Comparison of ENCODE assay signal across 6 cellular contexts in genomic region chr17:78185981-78186688, GRCh38. TPM values are rescaled to one million over a fixed set of nuclear protein-coding genes. Genes with fewer than 3 reads are reported as not detected.
A peak's percentile ranks its signal among the peaks of the same experiment; 100 is the strongest.
DNase-seq lines count a peak whose midpoint lies in the region; ATAC-seq and TF ChIP-seq lines count a peak whose summit lies in the region.

No MANE protein-coding gene starts in this region.

- H3K4me3 ChIP-seq in iPS-18c (ENCODE audit: insufficient read depth, low read depth, low read length) = peak overlapping the region; percentile 83

- peaks cover 15% of the 10 kb centered on the region for H3K36me3 Mint-ChIP-seq in HFFc6 (ENCODE audit: low read depth)
- peaks cover 13% of the 10 kb centered on the region for H3K36me3 Mint-ChIP-seq in T-helper 2 cell treated with Interferon-gamma antibody and Interleukin-4, amounts not matched to agents 5 μg/mL and 100 μg/mL, for 36 hours (ENCODE audit: low read depth)

- H3K27me3 Mint-ChIP-seq in HFFc6 (ENCODE audit: insufficient read depth) = no peaks in the 10 kb centered on the region; the same call in 1 of the 2 replicates
- H3K27me3 Mint-ChIP-seq in T-helper 2 cell treated with Interferon-gamma antibody and Interleukin-4, amounts not matched to agents 5 μg/mL and 100 μg/mL, for 36 hours (ENCODE audit: low read depth) = no peaks in the 10 kb centered on the region

- TF ChIP-seq CTCF in HFFc6 (IDR thresholded peaks at IDR 0.05) = no peak

- DNase-seq in HFFc6 (peak; percentile 3), globus pallidus (ENCODE audit: low spot score) (no peak), retina (no peak)
- DNase-seq in T-helper 2 cell treated with Interferon-gamma antibody and Interleukin-4, amounts not matched to agents 5 μg/mL and 100 μg/mL, for 36 hours (ENCODE audit: low spot score) = no peak

- H3K4me3 Mint-ChIP-seq in HFFc6 = peak overlapping the region; percentile 91
- peak overlapping the region; percentile 88 for H3K4me3 Mint-ChIP-seq in T-helper 2 cell treated with Interferon-gamma antibody and Interleukin-4, amounts not matched to agents 5 μg/mL and 100 μg/mL, for 36 hours

- H3K9me3 Mint-ChIP-seq in HFFc6 = no peaks in the 10 kb centered on the region; the same call in 1 of the 2 replicates
- H3K9me3 Mint-ChIP-seq in T-helper 2 cell treated with Interferon-gamma antibody and Interleukin-4, amounts not matched to agents 5 μg/mL and 100 μg/mL, for 36 hours = no peaks in the 10 kb centered on the region

- no peak for ATAC-seq in GM18511 (IDR thresholded peaks at IDR 0.05; ENCODE audit: unreplicated experiment)

- peak overlapping the region; percentile 43; the same call in 1 of the 2 replicates for H3K27ac Mint-ChIP-seq in HFFc6
- H3K27ac Mint-ChIP-seq in T-helper 2 cell treated with Interferon-gamma antibody and Interleukin-4, amounts not matched to agents 5 μg/mL and 100 μg/mL, for 36 hours = peak overlapping the region; percentile 83

- H3K4me1 Mint-ChIP-seq in HFFc6 (ENCODE audit: low read depth) = peaks cover 44% of the 10 kb centered on the region
- H3K4me1 Mint-ChIP-seq in T-helper 2 cell treated with Interferon-gamma antibody and Interleukin-4, amounts not matched to agents 5 μg/mL and 100 μg/mL, for 36 hours (ENCODE audit: low read depth) = peaks cover 28% of the 10 kb centered on the region

- peaks cover 2% of the 10 kb centered on the region for H3K9me3 ChIP-seq in iPS-18c (ENCODE audit: control insufficient read depth, insufficient read depth, low read length)

RNA-seq across cellular contexts. Expression of gene TK1, which starts 0.7 kb away (rescaled TPM):
- total RNA-seq in HFFc6 (2021; fragmentation: NEBNext Ultra II Directional; extraction: Animal tissue kit (Norgen Biotek cat#: 25700)) = 100 to 1,000 TPM in 4 of 6 experiments, 10 to 100 TPM in 2; 75.8 to 145 (median 136) TPM

RNA-seq across cellular contexts. Expression of gene AFMID, which starts 1.0 kb away (rescaled TPM):
- 10 to 100 TPM; 23.0 to 32.9 (median 26.2) TPM for total RNA-seq in HFFc6 (2021; fragmentation: NEBNext Ultra II Directional; extraction: Animal tissue kit (Norgen Biotek cat#: 25700))

RNA-seq across cellular contexts. Expression of gene SYNGR2, which starts 17.8 kb away (rescaled TPM):
- 100 to 1,000 TPM in 1 of 6 experiments, 10 to 100 TPM in 5; 44.6 to 104 (median 54.7) TPM for total RNA-seq in HFFc6 (2021; fragmentation: NEBNext Ultra II Directional; extraction: Animal tissue kit (Norgen Biotek cat#: 25700))

RNA-seq across cellular contexts. Expression of gene BIRC5, which starts 27.9 kb away (rescaled TPM):
- 10 to 100 TPM; 41.8 to 89.7 (median 83.3) TPM for total RNA-seq in HFFc6 (2021; fragmentation: NEBNext Ultra II Directional; extraction: Animal tissue kit (Norgen Biotek cat#: 25700))

RNA-seq across cellular contexts. Expression of gene C17orf99, which starts 40.0 kb away (rescaled TPM):
- not detected for total RNA-seq in HFFc6 (2021; fragmentation: NEBNext Ultra II Directional; extraction: Animal tissue kit (Norgen Biotek cat#: 25700))
